1 cellular context compared by ENCODE assay signal in the genomic region with DNA sequence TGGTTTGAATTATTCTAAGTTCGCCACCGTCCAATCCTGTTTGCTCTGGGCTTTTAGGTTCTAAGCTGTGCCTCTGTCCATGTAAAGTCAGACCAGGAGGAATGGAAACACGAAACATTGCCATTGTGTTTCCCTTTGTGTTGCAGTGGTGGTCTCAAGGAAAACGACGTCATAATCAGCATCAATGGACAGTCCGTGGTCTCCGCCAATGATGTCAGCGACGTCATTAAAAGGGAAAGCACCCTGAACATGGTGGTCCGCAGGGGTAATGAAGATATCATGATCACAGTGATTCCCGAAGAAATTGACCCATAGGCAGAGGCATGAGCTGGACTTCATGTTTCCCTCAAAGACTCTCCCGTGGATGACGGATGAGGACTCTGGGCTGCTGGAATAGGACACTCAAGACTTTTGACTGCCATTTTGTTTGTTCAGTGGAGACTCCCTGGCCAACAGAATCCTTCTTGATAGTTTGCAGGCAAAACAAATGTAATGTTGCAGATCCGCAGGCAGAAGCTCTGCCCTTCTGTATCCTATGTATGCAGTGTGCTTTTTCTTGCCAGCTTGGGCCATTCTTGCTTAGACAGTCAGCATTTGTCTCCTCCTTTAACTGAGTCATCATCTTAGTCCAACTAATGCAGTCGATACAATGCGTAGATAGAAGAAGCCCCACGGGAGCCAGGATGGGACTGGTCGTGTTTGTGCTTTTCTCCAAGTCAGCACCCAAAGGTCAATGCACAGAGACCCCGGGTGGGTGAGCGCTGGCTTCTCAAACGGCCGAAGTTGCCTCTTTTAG.
TF ChIP-seq lines count a peak whose summit lies in the region.

No MANE protein-coding gene starts in this region.

TF ChIP-seq in endothelial cell of umbilical vein, 7 proteins besides CTCF, POLR2A, EP300 and RAD21:
- TF ChIP-seq MYC (IDR thresholded peaks at IDR 0.05; ENCODE audit: low read depth, low read length) (no peak), EZH2 (IDR thresholded peaks at IDR 0.05; ENCODE audit: borderline replicate concordance, low read depth, low read length, severe bottlenecking) (no peak), GATA2 (IDR thresholded peaks at IDR 0.05; ENCODE audit: insufficient read depth, insufficient read length, low read depth, low read length) (no peak), FOS (IDR thresholded peaks at IDR 0.05; ENCODE audit: borderline replicate concordance, insufficient read depth, low read length) (no peak), POLR2AphosphoS5 (IDR thresholded peaks at IDR 0.05; ENCODE audit: insufficient read depth, low read depth, low read length) (no peak), JUN (IDR thresholded peaks at IDR 0.05; ENCODE audit: borderline replicate concordance, insufficient read depth, insufficient read length, low read depth) (no peak)
- TF ChIP-seq, protein P1, sequence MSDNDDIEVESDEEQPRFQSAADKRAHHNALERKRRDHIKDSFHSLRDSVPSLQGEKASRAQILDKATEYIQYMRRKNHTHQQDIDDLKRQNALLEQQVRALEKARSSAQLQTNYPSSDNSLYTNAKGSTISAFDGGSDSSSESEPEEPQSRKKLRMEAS (IDR thresholded peaks at IDR 0.05; ENCODE audit: insufficient read depth, insufficient read length), result no peak
TF ChIP-seq in endothelial cell of umbilical vein: peak in this region for 0.
